ENCODE assay signal across 2 cellular contexts in genomic region chr10:50593523-50593922, GRCh38.
TF ChIP-seq lines count a peak whose summit lies in the region.

No MANE protein-coding gene starts in this region.

TF ChIP-seq in SK-N-SH, 30 proteins besides CTCF, POLR2A, EP300 and RAD21 (continued from another document):
- TF ChIP-seq TEAD4 (IDR thresholded peaks at IDR 0.05; ENCODE audit: borderline replicate concordance, insufficient read depth) (no peak), EZH2phosphoT487 (IDR thresholded peaks at IDR 0.05; ENCODE audit: borderline replicate concordance, low read depth) (no peak), RCOR1 (IDR thresholded peaks at IDR 0.05; ENCODE audit: low read length) (no peak), RFX5 (IDR thresholded peaks at IDR 0.05; ENCODE audit: low read length) (no peak), GATA2 (CRISPR knock-in tag; IDR thresholded peaks at IDR 0.05) (no peak), FOXJ3 (CRISPR knock-in tag; IDR thresholded peaks at IDR 0.05) (no peak), IRF3 (IDR thresholded peaks at IDR 0.05; ENCODE audit: low read depth, low read length) (no peak), FOXM1 (IDR thresholded peaks at IDR 0.05; ENCODE audit: low read depth) (no peak), ELF1 (IDR thresholded peaks at IDR 0.05) (no peak), TCF12 (IDR thresholded peaks at IDR 0.05) (no peak), POLR2AphosphoS5 (IDR thresholded peaks at IDR 0.05; ENCODE audit: low read depth, low read length) (no peak), TAF1 (IDR thresholded peaks at IDR 0.05; ENCODE audit: borderline replicate concordance, low read depth, low read length) (no peak), RXRA (IDR thresholded peaks at IDR 0.05; ENCODE audit: borderline replicate concordance, low read depth) (no peak), MXI1 (IDR thresholded peaks at IDR 0.05; ENCODE audit: low read depth, low read length) (no peak), REST (IDR thresholded peaks at IDR 0.05; ENCODE audit: low read depth, low read length) (no peak)
- TF ChIP-seq, protein P1, sequence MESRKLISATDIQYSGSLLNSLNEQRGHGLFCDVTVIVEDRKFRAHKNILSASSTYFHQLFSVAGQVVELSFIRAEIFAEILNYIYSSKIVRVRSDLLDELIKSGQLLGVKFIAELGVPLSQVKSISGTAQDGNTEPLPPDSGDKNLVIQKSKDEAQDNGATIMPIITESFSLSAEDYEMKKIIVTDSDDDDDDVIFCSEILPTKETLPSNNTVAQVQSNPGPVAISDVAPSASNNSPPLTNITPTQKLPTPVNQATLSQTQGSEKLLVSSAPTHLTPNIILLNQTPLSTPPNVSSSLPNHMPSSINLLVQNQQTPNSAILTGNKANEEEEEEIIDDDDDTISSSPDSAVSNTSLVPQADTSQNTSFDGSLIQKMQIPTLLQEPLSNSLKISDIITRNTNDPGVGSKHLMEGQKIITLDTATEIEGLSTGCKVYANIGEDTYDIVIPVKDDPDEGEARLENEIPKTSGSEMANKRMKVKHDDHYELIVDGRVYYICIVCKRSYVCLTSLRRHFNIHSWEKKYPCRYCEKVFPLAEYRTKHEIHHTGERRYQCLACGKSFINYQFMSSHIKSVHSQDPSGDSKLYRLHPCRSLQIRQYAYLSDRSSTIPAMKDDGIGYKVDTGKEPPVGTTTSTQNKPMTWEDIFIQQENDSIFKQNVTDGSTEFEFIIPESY (IDR thresholded peaks at IDR 0.05; ENCODE audit: borderline replicate concordance, low read depth): no peak

TF ChIP-seq in SK-N-SH treated with all-trans-retinoic acid at 6 μM for 48 hours, 23 proteins besides CTCF, POLR2A, EP300 and RAD21 (continued from another document):
- TF ChIP-seq TSHZ2 (CRISPR knock-in tag; IDR thresholded peaks at IDR 0.05) (no peak), TOX (CRISPR knock-in tag; IDR thresholded peaks at IDR 0.05; ENCODE audit: borderline replicate concordance) (no peak), ESRRG (CRISPR knock-in tag; IDR thresholded peaks at IDR 0.05) (no peak), PATZ1 (CRISPR knock-in tag; IDR thresholded peaks at IDR 0.05; ENCODE audit: borderline replicate concordance) (no peak), ARNTL (CRISPR knock-in tag; IDR thresholded peaks at IDR 0.05; ENCODE audit: borderline replicate concordance, low read depth) (no peak)
- TF ChIP-seq, protein P2, sequence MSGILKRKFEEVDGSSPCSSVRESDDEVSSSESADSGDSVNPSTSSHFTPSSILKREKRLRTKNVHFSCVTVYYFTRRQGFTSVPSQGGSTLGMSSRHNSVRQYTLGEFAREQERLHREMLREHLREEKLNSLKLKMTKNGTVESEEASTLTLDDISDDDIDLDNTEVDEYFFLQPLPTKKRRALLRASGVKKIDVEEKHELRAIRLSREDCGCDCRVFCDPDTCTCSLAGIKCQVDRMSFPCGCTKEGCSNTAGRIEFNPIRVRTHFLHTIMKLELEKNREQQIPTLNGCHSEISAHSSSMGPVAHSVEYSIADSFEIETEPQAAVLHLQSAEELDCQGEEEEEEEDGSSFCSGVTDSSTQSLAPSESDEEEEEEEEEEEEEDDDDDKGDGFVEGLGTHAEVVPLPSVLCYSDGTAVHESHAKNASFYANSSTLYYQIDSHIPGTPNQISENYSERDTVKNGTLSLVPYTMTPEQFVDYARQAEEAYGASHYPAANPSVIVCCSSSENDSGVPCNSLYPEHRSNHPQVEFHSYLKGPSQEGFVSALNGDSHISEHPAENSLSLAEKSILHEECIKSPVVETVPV (CRISPR knock-in tag; IDR thresholded peaks at IDR 0.05): no peak
- TF ChIP-seq, protein P3, sequence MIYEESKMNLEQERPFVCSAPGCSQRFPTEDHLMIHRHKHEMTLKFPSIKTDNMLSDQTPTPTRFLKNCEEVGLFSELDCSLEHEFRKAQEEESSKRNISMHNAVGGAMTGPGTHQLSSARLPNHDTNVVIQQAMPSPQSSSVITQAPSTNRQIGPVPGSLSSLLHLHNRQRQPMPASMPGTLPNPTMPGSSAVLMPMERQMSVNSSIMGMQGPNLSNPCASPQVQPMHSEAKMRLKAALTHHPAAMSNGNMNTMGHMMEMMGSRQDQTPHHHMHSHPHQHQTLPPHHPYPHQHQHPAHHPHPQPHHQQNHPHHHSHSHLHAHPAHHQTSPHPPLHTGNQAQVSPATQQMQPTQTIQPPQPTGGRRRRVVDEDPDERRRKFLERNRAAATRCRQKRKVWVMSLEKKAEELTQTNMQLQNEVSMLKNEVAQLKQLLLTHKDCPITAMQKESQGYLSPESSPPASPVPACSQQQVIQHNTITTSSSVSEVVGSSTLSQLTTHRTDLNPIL (CRISPR knock-in tag; IDR thresholded peaks at IDR 0.05; ENCODE audit: low read depth): no peak
TF ChIP-seq in SK-N-SH treated with all-trans-retinoic acid at 6 μM for 48 hours: peak in this region for 0.
